8 cellular contexts compared by ENCODE assay signal in the genomic region with DNA sequence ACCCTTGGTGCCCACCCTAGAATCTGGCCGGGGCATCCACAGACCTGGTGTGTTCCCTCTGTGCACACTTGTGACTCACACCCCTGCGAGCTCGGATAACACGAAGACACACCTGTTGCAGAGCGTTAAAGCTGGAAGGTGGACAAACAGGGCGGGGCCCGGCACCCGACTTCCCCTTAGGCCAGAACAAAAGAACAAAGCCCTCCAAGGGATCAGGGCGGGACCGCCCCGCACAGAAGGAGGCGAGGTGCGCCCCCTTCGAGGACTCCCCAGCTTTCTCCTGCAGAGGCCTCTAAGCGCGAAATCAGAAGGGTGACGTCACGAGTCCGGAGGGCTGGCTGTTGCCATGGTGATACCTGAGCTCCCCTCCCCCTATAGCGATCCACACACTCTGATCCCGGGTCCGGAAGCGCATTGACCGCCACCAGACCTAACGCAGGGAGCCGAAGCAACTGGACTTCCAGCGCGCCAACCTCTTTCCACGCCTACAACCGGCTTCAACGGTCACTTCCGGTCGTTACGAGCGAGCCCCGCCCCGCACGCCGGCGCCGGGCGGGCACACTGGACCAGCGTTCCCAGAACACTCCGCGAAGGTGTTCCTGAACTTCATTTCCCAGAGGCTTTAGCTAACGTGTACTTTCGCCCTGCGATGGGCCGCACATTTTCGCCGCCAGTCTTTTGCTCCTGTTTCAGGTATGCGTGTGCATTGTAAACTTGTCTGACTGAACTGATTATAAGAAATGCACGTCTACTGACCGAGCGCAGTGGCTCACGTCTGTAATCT. TPM values are rescaled to one million over a fixed set of nuclear protein-coding genes. Genes with fewer than 3 reads are reported as not detected.
DNase-seq lines count a peak whose midpoint lies in the region; ATAC-seq and TF ChIP-seq lines count a peak whose summit lies in the region.

A gene (minus strand): TSS at position 489 of the 784 bp plus-strand sequence. CDS start 811 bp downstream, outside the sequence.

- intact Hi-C loops in T-helper 1 cell treated with Interleukin-12 subunit alpha and Interleukin-12 subunit beta and Interleukin-4 antibody, amounts not matched to agents 30 ng/mL and 1 ng/mL, for 36 hours (cut with micrococcal nuclease), result loop anchor here (1.0 to 10.0 kb wide), 16 partner anchors 30 to 1468 kb away; a partner anchor contains a TSS
- intact Hi-C loops in left ventricle myocardium inferior (cut with micrococcal nuclease), result no loop called here

- H3K27ac Mint-ChIP-seq in progenitor cell of endocrine pancreas, result peak within 1 kb of the TSS; percentile 99

- DNase-seq in GM13976 (ENCODE audit: low spot score) (peak; percentile 91), NCI-H146 treated with DMSO at 0.1 percent for 48 hours (lab: John Stamatoyannopoulos, UW; ENCODE audit: unreplicated experiment) (peak; percentile 98), amygdala (lab: John Stamatoyannopoulos, UW) (peak; percentile 33 to 96 (median 90)), left ventricle myocardium inferior (peak; percentile 94), progenitor cell of endocrine pancreas (ENCODE audit: low spot score, unreplicated experiment) (peak; percentile 95)

- H3K27ac ChIP-seq in left ventricle myocardium inferior (replicated peaks), result peak within 1 kb of the TSS; percentile 95
- peak within 1 kb of the TSS; percentile 88 for H3K27ac ChIP-seq in urinary bladder (ENCODE audit: low read depth)

- H3K27me3 Mint-ChIP-seq in progenitor cell of endocrine pancreas, result peaks cover 4% of the 10 kb centered on the region

- H3K36me3 ChIP-seq in left ventricle myocardium inferior, result peaks cover 23% of the 10 kb centered on the region
- no peaks in the 10 kb centered on the region for H3K36me3 ChIP-seq in urinary bladder (ENCODE audit: insufficient read depth)

- peak within 1 kb of the TSS; percentile 84 for H3K4me3 Mint-ChIP-seq in progenitor cell of endocrine pancreas (ENCODE audit: low read depth)

- no peaks in the 10 kb centered on the region for H3K9me3 ChIP-seq in left ventricle myocardium inferior (replicated peaks)

- in situ Hi-C loops in GM13976 (cut with MboI; ENCODE audit: low sequenced_read_pairs, unreplicated experiment), result no loop called here

- H3K4me3 ChIP-seq in left ventricle myocardium inferior (peak within 1 kb of the TSS; percentile 95), urinary bladder (ENCODE audit: low read depth, low read length) (peak within 1 kb of the TSS; percentile 70)

- peaks cover 50% of the 10 kb centered on the region for H3K4me1 ChIP-seq in left ventricle myocardium inferior
- H3K4me1 ChIP-seq in urinary bladder (ENCODE audit: insufficient read depth), result no peaks in the 10 kb centered on the region

- peaks cover 4% of the 10 kb centered on the region for H3K9me3 Mint-ChIP-seq in progenitor cell of endocrine pancreas (ENCODE audit: low read depth)

- peak; percentile 83 for ATAC-seq in HG02870 (IDR thresholded peaks at IDR 0.05; ENCODE audit: unreplicated experiment)

- H3K27me3 ChIP-seq in left ventricle myocardium inferior (ENCODE audit: low read depth), result no peaks in the 10 kb centered on the region

- under 1% methylated on average over 56 of the region's 56 CpGs for WGBS in urinary bladder

- no peak for TF ChIP-seq CTCF in GM13976 (IDR thresholded peaks at IDR 0.05; ENCODE audit: borderline replicate concordance, control extremely low read depth, extremely low read depth, insufficient read depth, missing control alignments)
- no peak for TF ChIP-seq CTCF in left ventricle myocardium inferior (IDR thresholded peaks at IDR 0.05; ENCODE audit: borderline replicate concordance)
- peak; percentile 24 for TF ChIP-seq CTCF in progenitor cell of endocrine pancreas (IDR thresholded peaks at IDR 0.05; ENCODE audit: unreplicated experiment)

- H3K36me3 Mint-ChIP-seq in progenitor cell of endocrine pancreas (ENCODE audit: insufficient read depth), result peaks cover 23% of the 10 kb centered on the region

- H3K4me1 Mint-ChIP-seq in progenitor cell of endocrine pancreas (ENCODE audit: low read depth), result peaks cover 24% of the 10 kb centered on the region

RNA-seq across cellular contexts. Expression of the gene that starts here (rescaled TPM):
- total RNA-seq in T-helper 1 cell treated with Interleukin-12 subunit alpha and Interleukin-12 subunit beta and Interleukin-4 antibody, amounts not matched to agents 30 ng/mL and 1 ng/mL, for 36 hours, result 11.3 and 11.4 TPM in 2 replicates
- total RNA-seq in left ventricle myocardium inferior (3.2 TPM), progenitor cell of endocrine pancreas (17.9 and 18.5 TPM in 2 replicates), urinary bladder (27.2 TPM)
- polyA plus RNA-seq in urinary bladder, result 3.1 TPM

Comparison
In these comparisons a context has a peak if more than half of its experiments do, and no peak if none do; other contexts are left out.
1. Peak in every context shown above with its lines: DNase-seq, ATAC-seq, H3K4me3 ChIP-seq and H3K27ac ChIP-seq.